Comparison of ENCODE assay signal across 14 cellular contexts in the genomic region with DNA sequence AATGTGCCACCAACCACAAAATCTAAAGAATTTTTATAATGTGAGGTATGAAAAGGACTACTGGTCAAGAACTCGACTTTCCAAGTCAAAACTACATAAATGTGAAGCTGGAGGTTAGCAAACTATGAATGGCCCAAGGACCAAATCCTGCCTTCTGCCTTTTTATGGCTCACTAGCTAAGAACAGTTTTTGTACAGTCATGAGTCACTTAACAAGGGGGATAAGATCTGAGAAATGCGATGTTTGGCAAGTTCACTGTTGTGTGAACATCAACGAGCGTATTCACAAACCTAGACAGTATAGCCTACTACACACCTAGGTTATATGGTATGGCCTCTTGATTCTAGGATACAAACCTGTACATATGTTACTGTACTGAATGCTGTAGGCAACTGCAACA. TPM values are rescaled to one million over a fixed set of nuclear protein-coding genes. Genes with fewer than 3 reads are reported as not detected.
DNase-seq lines count a peak whose midpoint lies in the region; ATAC-seq and TF ChIP-seq lines count a peak whose summit lies in the region.
"Had no signal": no experiment of that assay in that cellular context is flagged by ENCODE, and none has a peak within 500 bp of the region (broad histone marks: within the 10 kb centered on the region; RNA-seq: fewer than 3 reads in every experiment).

No MANE protein-coding gene starts in this region.

- peaks cover 23% of the 10 kb centered on the region for H3K36me3 ChIP-seq in osteoblast (ENCODE audit: insufficient read depth, low read length)
- H3K36me3 ChIP-seq: BLaER1, prostate gland, WERI-Rb-1 had no signal

- H3K4me1 ChIP-seq in osteoblast (ENCODE audit: insufficient read depth, low read length) = peaks cover 86% of the 10 kb centered on the region
- H3K4me1 ChIP-seq: prostate gland had no signal

- DNase-seq in DMS79 (lab: John Stamatoyannopoulos, UW) = peak; percentile 40
- peak; percentile 16 for DNase-seq in LoVo (ENCODE audit: low spot score)
- no peak for DNase-seq in coronary artery (ENCODE audit: low spot score)
- DNase-seq in osteoblast (ENCODE audit: insufficient read length, low spot score, missing footprints) = no peak
- DNase-seq in activated T-cell treated with anti-CD3 and anti-CD28 coated beads, Interleukin-2, amount 50 U/mL, for 48 hours = no peak
- no peak for DNase-seq in GM20000 (ENCODE audit: low spot score)
- DNase-seq: Karpas-422; NCI-H2081 treated with DMSO at 0.1 percent for 48 hours; NK-92 treated with Interleukin-12 subunit alpha and Interleukin-12 subunit beta, amount 100 ng/mL, for 24 hours had no signal

- peak overlapping the region; percentile 3 to 38 for H3K27ac ChIP-seq in coronary artery
- peak overlapping the region; percentile 38 for H3K27ac ChIP-seq in osteoblast (ENCODE audit: low read depth, low read length)
- H3K27ac ChIP-seq: BLaER1, prostate gland, WERI-Rb-1 had no signal

- no peak overlapping the region for H2AFZ ChIP-seq in osteoblast (ENCODE audit: low read length)

- H3K79me2 ChIP-seq in osteoblast (ENCODE audit: insufficient read depth, low read length) = peaks cover 92% of the 10 kb centered on the region

- no peak for ATAC-seq in GM21390 (IDR thresholded peaks at IDR 0.05; ENCODE audit: unreplicated experiment)
- no peak for ATAC-seq in GM19455 (IDR thresholded peaks at IDR 0.05; ENCODE audit: unreplicated experiment)

- no peak overlapping the region for H3K4me3 ChIP-seq in coronary artery
- no peak overlapping the region for H3K4me3 ChIP-seq in osteoblast (ENCODE audit: insufficient read depth, low read length)
- H3K4me3 ChIP-seq: BLaER1, prostate gland had no signal

- H3K9me3 ChIP-seq in osteoblast (ENCODE audit: low read depth, low read length) = no peaks in the 10 kb centered on the region
- H3K9me3 ChIP-seq: BLaER1, prostate gland had no signal

- H3K4me2 ChIP-seq in osteoblast (ENCODE audit: insufficient read depth, low read length) = peak overlapping the region; percentile 43

- peaks cover 89% of the 10 kb centered on the region for H4K20me1 ChIP-seq in osteoblast (ENCODE audit: insufficient read depth, low read length)
- H4K20me1 ChIP-seq: BLaER1 had no signal

- H3K27me3 ChIP-seq in osteoblast (ENCODE audit: insufficient read depth, low read length) = no peaks in the 10 kb centered on the region
- H3K27me3 ChIP-seq: BLaER1 had no signal

- TF ChIP-seq CTCF in coronary artery (IDR thresholded peaks at IDR 0.05) (no peak), osteoblast (IDR thresholded peaks at IDR 0.05; ENCODE audit: extremely low read depth, low read depth, low read length) (no peak), GM20000 (IDR thresholded peaks at IDR 0.05; ENCODE audit: extremely low read depth, missing control alignments) (no peak)

RNA-seq across cellular contexts. Expression of gene FERMT2, which starts 28.2 kb away (rescaled TPM):
- 220 and 280 TPM in 2 replicates for total RNA-seq in osteoblast

Comparison
In these comparisons a context has a peak if more than half of its experiments do, and no peak if none do; other contexts are left out.
1. DNase-seq: peak in DMS79 (single experiment) and LoVo (single experiment); none in coronary artery (single experiment), osteoblast (single experiment), activated T-cell treated with anti-CD3 and anti-CD28 coated beads, Interleukin-2, amount 50 U/mL, for 48 hours (0 of 2) and GM20000 (single experiment).